Comparison of ENCODE assay signal across 12 cellular contexts in the genomic region with DNA sequence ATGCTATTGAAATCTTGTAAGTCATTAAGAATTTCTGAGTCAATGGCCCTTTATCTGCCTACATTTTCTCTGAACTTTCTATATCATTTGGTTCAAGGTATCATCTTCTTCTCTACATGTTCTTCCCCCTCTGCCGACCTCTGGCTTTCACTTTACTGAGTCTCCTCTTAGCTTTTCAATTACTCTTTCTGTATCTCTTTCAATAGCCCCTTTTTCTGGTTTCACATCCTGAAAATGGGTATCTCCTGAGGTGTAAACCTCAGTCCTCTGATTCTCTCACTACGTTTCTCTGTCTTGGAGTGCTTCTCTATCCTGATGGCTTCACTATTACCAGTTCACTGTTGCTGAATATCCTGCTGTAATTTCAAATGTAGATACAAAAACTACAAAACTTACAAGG.
DNase-seq lines count a peak whose midpoint lies in the region; ATAC-seq and TF ChIP-seq lines count a peak whose summit lies in the region.
"Had no signal": no experiment of that assay in that cellular context is flagged by ENCODE, and none has a peak within 500 bp of the region (broad histone marks: within the 10 kb centered on the region; RNA-seq: fewer than 3 reads in every experiment).

No MANE protein-coding gene starts in this region.

- H3K4me1 ChIP-seq in breast epithelium: no peaks in the 10 kb centered on the region

- no peaks in the 10 kb centered on the region for H3K9me3 ChIP-seq in breast epithelium
- H3K9me3 ChIP-seq: thoracic aorta had no signal

- no peaks in the 10 kb centered on the region for H3K27me3 Mint-ChIP-seq in osteocyte (ENCODE audit: unreplicated experiment)
- H3K27me3 Mint-ChIP-seq: activated naive CD8-positive, alpha-beta T cell had no signal

- peak; percentile 31 for DNase-seq in GM10266 (ENCODE audit: extremely low spot score)
- peak; percentile 24 for DNase-seq in GM19238 (ENCODE audit: insufficient read length, low spot score)
- DNase-seq in breast epithelium (ENCODE audit: low spot score in 2 of 2): no peak
- no peak for DNase-seq in GM03348 (ENCODE audit: low spot score)
- DNase-seq in NCI-H446 treated with DMSO at 0.1 percent for 48 hours (lab: John Stamatoyannopoulos, UW): no peak
- no peak for DNase-seq in osteocyte (ENCODE audit: extremely low spot score, unreplicated experiment)
- DNase-seq: OCI-M1 had no signal

- ATAC-seq in HG02759 (IDR thresholded peaks at IDR 0.05; ENCODE audit: unreplicated experiment) (peak; percentile 84), HG03565 (IDR thresholded peaks at IDR 0.05; ENCODE audit: unreplicated experiment) (peak; percentile 93)

- H3K36me3 ChIP-seq in breast epithelium: no peaks in the 10 kb centered on the region

- no peak overlapping the region for H3K27ac Mint-ChIP-seq in osteocyte (ENCODE audit: unreplicated experiment)
- H3K27ac Mint-ChIP-seq: activated naive CD8-positive, alpha-beta T cell had no signal

- H3K27me3 ChIP-seq in breast epithelium: no peaks in the 10 kb centered on the region

- H3K9me3 Mint-ChIP-seq in osteocyte (ENCODE audit: unreplicated experiment): no peaks in the 10 kb centered on the region

- no peak overlapping the region for H3K4me3 ChIP-seq in breast epithelium
- H3K4me3 ChIP-seq: thoracic aorta had no signal

- no peak overlapping the region for H3K4me3 Mint-ChIP-seq in osteocyte (ENCODE audit: unreplicated experiment)
- H3K4me3 Mint-ChIP-seq: activated naive CD8-positive, alpha-beta T cell had no signal

- H3K27ac ChIP-seq in breast epithelium: no peak overlapping the region
- H3K27ac ChIP-seq: thoracic aorta, VCaP had no signal

- peaks cover 14% of the 10 kb centered on the region for H3K36me3 Mint-ChIP-seq in osteocyte (ENCODE audit: unreplicated experiment)

- intact Hi-C loops in breast epithelium (cut with DNase I; ENCODE audit: low total_unique reads): no loop called here

- H3K4me1 Mint-ChIP-seq in osteocyte (ENCODE audit: unreplicated experiment): no peaks in the 10 kb centered on the region

- TF ChIP-seq POLR2A in breast epithelium (IDR thresholded peaks at IDR 0.05): no peak

- TF ChIP-seq CTCF in GM10266 (IDR thresholded peaks at IDR 0.05; ENCODE audit: control insufficient read depth, insufficient read depth, low read depth, missing control alignments): no peak
- no peak for TF ChIP-seq CTCF in breast epithelium (IDR thresholded peaks at IDR 0.05)
- TF ChIP-seq CTCF in osteocyte (IDR thresholded peaks at IDR 0.05): no peak

Comparison
In these comparisons a context has a peak if more than half of its experiments do, and no peak if none do; other contexts are left out.
1. DNase-seq: peak in GM10266 (single experiment) and GM19238 (single experiment); none in breast epithelium (0 of 2), GM03348 (single experiment), NCI-H446 treated with DMSO at 0.1 percent for 48 hours (single experiment) and osteocyte (single experiment).